20 cellular contexts compared by ENCODE assay signal in the genomic region with DNA sequence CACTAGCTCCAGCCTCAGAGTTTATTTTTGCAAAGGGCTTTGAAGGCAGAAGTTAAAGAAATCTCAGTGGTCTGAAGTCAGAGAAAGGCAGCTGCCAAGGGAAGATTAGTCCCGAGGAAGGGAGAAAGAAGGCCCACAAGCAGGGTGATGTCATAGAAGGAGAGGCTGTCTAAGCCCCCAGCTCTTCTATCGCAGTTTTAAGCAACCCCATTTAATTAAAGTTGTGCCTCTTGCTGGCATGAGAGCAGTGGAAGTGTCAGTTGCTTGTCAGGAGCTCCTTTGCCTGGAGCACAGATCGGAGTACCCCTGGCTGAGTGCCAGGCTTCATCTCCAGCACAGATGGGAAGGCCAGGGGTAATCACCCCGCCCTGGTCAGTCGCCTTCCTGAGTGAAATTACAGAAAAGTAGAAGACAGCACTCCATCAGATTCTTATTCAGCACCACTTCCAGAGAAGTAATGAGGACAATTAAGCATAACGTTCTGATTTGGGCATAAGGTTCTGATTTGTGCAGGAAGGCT.
DNase-seq lines count a peak whose midpoint lies in the region; ATAC-seq, FAIRE-seq and TF ChIP-seq lines count a peak whose summit lies in the region.
"Had no signal": no experiment of that assay in that cellular context is flagged by ENCODE, and none has a peak within 500 bp of the region (broad histone marks: within the 10 kb centered on the region; RNA-seq: fewer than 3 reads in every experiment).

No MANE protein-coding gene starts in this region.

- H3K27me3 ChIP-seq in SK-N-SH (ENCODE audit: insufficient read depth): no peaks in the 10 kb centered on the region
- H3K27me3 ChIP-seq in esophagus muscularis mucosa: peaks cover 0 to 12% (median 2%) of the 10 kb centered on the region in 4 donors
- H3K27me3 ChIP-seq: adrenal gland, brain microvascular endothelial cell had no signal

- no peak for ATAC-seq in SK-N-SH treated with all-trans-retinoic acid at 6 μM for 48 hours
- ATAC-seq in HG03159 (IDR thresholded peaks at IDR 0.05; ENCODE audit: unreplicated experiment): no peak
- ATAC-seq: activated CD8-positive, alpha-beta T cell treated with anti-CD3 and anti-CD28 coated beads for 36 hours; T-cell had no signal

- WGBS in SK-N-SH (ENCODE audit: low lambda C conversion rate): 2% methylated on average over 4 of the region's 6 CpGs
- WGBS in esophagus muscularis mucosa: 56% methylated on average over 6 of the region's 6 CpGs

- intact Hi-C loops in esophagus muscularis mucosa (cut with DNase I): no loop called here

- POLR2A ChIA-PET in SK-N-SH (lab: Yijun Ruan, JAX): no interaction called here

- H3K4me3 ChIP-seq in SK-N-SH (ENCODE audit: low read depth in 2 of 2, low read length in 1 of 2) (no peak overlapping the region), esophagus muscularis mucosa (no peak overlapping the region)
- H3K4me3 ChIP-seq: adrenal gland, coronary artery, prostate gland had no signal

- peak; percentile 15 for DNase-seq in SK-N-SH
- peak; percentile 4 for DNase-seq in Daoy (ENCODE audit: low read depth)
- peak; percentile 63 for DNase-seq in NCI-H2227 treated with DMSO at 0.1 percent for 48 hours (lab: John Stamatoyannopoulos, UW)
- DNase-seq in esophagus muscularis mucosa (ENCODE audit: extremely low spot score): peak; percentile 50
- DNase-seq in D721Med (ENCODE audit: insufficient read length, low spot score): no peak
- DNase-seq: activated CD4-positive, CD25-positive, alpha-beta regulatory T cell treated with anti-CD3 and anti-CD28 coated beads, Interleukin-2, amount 50 U/mL, for 72 hours; activated CD8-positive, alpha-beta T cell treated with anti-CD3 and anti-CD28 coated beads for 36 hours; activated gamma-delta T cell; activated T-cell treated with anti-CD3 and anti-CD28 coated beads for 4 hours; adrenal gland; brain microvascular endothelial cell; endodermal cell; kidney; mammary epithelial cell; T-cell had no signal

- TF ChIP-seq RAD21 in SK-N-SH (IDR thresholded peaks at IDR 0.05; ENCODE audit: low read length): no peak

- no peak overlapping the region for H2AFZ ChIP-seq in SK-N-SH (ENCODE audit: low read depth)

- H3K9ac ChIP-seq in SK-N-SH: no peak overlapping the region

- CTCF ChIA-PET in SK-N-SH (lab: Yijun Ruan, JAX): interaction anchor here (2.7 kb wide), 1 partner anchor 531 kb away, joined by 6 read pairs; a partner anchor contains a TSS

- no peaks in the 10 kb centered on the region for H3K79me2 ChIP-seq in SK-N-SH (ENCODE audit: insufficient read depth)

- H4K20me1 ChIP-seq in SK-N-SH (ENCODE audit: insufficient read depth): no peaks in the 10 kb centered on the region

- TF ChIP-seq POLR2A in esophagus muscularis mucosa (IDR thresholded peaks at IDR 0.05; ENCODE audit: low read depth): no peak

- no peaks in the 10 kb centered on the region for H3K9me2 ChIP-seq in SK-N-SH

- FAIRE-seq in D721Med (lab: Jason Lieb, UNC): no peak
- FAIRE-seq: GM12892, kidney had no signal

- H3K27ac ChIP-seq in SK-N-SH (ENCODE audit: low read depth in 2 of 2, low read length in 1 of 2): no peak overlapping the region
- H3K27ac ChIP-seq in esophagus muscularis mucosa (replicated peaks in 1 of 4): no peak overlapping the region
- H3K27ac ChIP-seq: adrenal gland, brain microvascular endothelial cell, coronary artery, prostate gland had no signal

- TF ChIP-seq CTCF in SK-N-SH (IDR thresholded peaks at IDR 0.05): no peak
- no peak for TF ChIP-seq CTCF in esophagus muscularis mucosa (IDR thresholded peaks at IDR 0.05)
- no peak for TF ChIP-seq CTCF in D721Med (IDR thresholded peaks at IDR 0.05; ENCODE audit: insufficient read depth, missing control alignments)

- H3F3A ChIP-seq in SK-N-SH (replicated peaks; ENCODE audit: insufficient read depth): no peaks in the 10 kb centered on the region

- H3K9me3 ChIP-seq in SK-N-SH (no peaks in the 10 kb centered on the region), esophagus muscularis mucosa (no peaks in the 10 kb centered on the region)
- H3K9me3 ChIP-seq: adrenal gland, prostate gland had no signal

- TF ChIP-seq EP300 in SK-N-SH (IDR thresholded peaks at IDR 0.05; ENCODE audit: borderline replicate concordance in 1 of 2, low read depth in 1 of 2, low read length in 1 of 2) (no peak), esophagus muscularis mucosa (IDR thresholded peaks at IDR 0.05) (no peak)

- no peaks in the 10 kb centered on the region for H3K36me3 ChIP-seq in SK-N-SH (replicated peaks in 1 of 2; ENCODE audit: control insufficient read depth in 1 of 2, insufficient read depth in 2 of 2, low read length in 1 of 2)
- H3K36me3 ChIP-seq in esophagus muscularis mucosa: no peaks in the 10 kb centered on the region
- H3K36me3 ChIP-seq: adrenal gland, brain microvascular endothelial cell, prostate gland had no signal

- no peak overlapping the region for H3K4me2 ChIP-seq in SK-N-SH

- H3K4me1 ChIP-seq in SK-N-SH (ENCODE audit: control insufficient read depth in 1 of 2, insufficient read depth in 2 of 2, low read depth in 1 of 2, low read length in 1 of 2) (no peaks in the 10 kb centered on the region; a peak in 1 of 4 replicates), esophagus muscularis mucosa (no peaks in the 10 kb centered on the region)
- H3K4me1 ChIP-seq: adrenal gland, prostate gland had no signal

TF ChIP-seq in SK-N-SH, 30 proteins besides CTCF, POLR2A, EP300 and RAD21:
- TF ChIP-seq FOSL2 (IDR thresholded peaks at IDR 0.05; ENCODE audit: borderline replicate concordance, low read depth): no peak
- TF ChIP-seq, protein P1, sequence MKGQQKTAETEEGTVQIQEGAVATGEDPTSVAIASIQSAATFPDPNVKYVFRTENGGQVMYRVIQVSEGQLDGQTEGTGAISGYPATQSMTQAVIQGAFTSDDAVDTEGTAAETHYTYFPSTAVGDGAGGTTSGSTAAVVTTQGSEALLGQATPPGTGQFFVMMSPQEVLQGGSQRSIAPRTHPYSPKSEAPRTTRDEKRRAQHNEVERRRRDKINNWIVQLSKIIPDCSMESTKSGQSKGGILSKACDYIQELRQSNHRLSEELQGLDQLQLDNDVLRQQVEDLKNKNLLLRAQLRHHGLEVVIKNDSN (IDR thresholded peaks at IDR 0.05; ENCODE audit: borderline replicate concordance, low read depth): no peak
- TF ChIP-seq EZH2phosphoT487 (IDR thresholded peaks at IDR 0.05; ENCODE audit: borderline replicate concordance, low read depth): no peak
- no peak for TF ChIP-seq CHD2 (IDR thresholded peaks at IDR 0.05; ENCODE audit: low read length, partially characterized antibody)
- TF ChIP-seq NRF1 (IDR thresholded peaks at IDR 0.05; ENCODE audit: low read depth, low read length): no peak

TF ChIP-seq in SK-N-SH treated with all-trans-retinoic acid at 6 μM for 48 hours, 23 proteins besides CTCF, POLR2A, EP300 and RAD21:
- no peak for TF ChIP-seq ZC3H10 (CRISPR knock-in tag; IDR thresholded peaks at IDR 0.05)
- no peak for TF ChIP-seq RARB (CRISPR knock-in tag; IDR thresholded peaks at IDR 0.05)
- no peak for TF ChIP-seq ZNF8 (CRISPR knock-in tag; IDR thresholded peaks at IDR 0.05)
- no peak for TF ChIP-seq BACH2 (CRISPR knock-in tag; IDR thresholded peaks at IDR 0.05; ENCODE audit: borderline replicate concordance)
